13 cellular contexts compared by ENCODE assay signal in the genomic region with DNA sequence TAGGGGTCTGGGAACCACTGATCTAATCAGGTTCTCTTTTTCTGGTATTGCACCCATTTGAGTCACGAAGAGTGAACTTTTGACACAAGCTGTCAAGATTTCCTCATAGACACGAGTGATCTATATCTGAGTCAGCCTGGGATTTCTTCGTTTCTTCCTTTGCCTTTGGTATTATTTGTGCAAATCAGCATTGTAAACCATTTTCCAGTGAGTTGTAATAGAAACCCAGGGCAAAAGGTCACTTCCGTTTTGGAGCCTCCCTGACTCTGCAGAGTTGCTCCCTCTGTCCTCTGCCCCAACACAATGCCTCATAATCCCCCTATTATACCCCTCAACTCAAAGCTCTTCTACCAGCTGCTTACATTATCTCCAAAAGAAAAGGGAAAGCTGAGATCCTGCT.
DNase-seq lines count a peak whose midpoint lies in the region; ATAC-seq and TF ChIP-seq lines count a peak whose summit lies in the region.
"Had no signal": no experiment of that assay in that cellular context is flagged by ENCODE, and none has a peak within 500 bp of the region (broad histone marks: within the 10 kb centered on the region; RNA-seq: fewer than 3 reads in every experiment).

No MANE protein-coding gene starts in this region.

- TF ChIP-seq CTCF in cardiac fibroblast (IDR thresholded peaks at IDR 0.05; ENCODE audit: low read depth, low read length) (no peak), mucosa of descending colon (IDR thresholded peaks at IDR 0.05) (no peak)

- POLR2A ChIA-PET in activated CD8-positive, alpha-beta T cell treated with anti-CD3 and anti-CD28 coated beads, Interleukin-2, amount 10 ng/mL, durations not matched to agents 7 days and 5 days (lab: Charles Lee): no interaction called here

- H3K27ac Mint-ChIP-seq in activated CD8-positive, alpha-beta T cell treated with anti-CD3 and anti-CD28 coated beads, Interleukin-2, amount 10 ng/mL, durations not matched to agents 7 days and 5 days: no peak overlapping the region
- H3K27ac Mint-ChIP-seq: naive B cell; stimulated activated effector memory CD8-positive, alpha-beta T cell treated with anti-CD3 and anti-CD28 coated beads, Interleukin-12 subunit alpha, Interleukin-12 subunit beta, amount 100 ng/mL, for 72 hours had no signal

- H3K4me1 ChIP-seq in mucosa of descending colon (ENCODE audit: low read depth): peaks cover 15% of the 10 kb centered on the region

- H3K4me1 Mint-ChIP-seq in activated CD8-positive, alpha-beta T cell treated with anti-CD3 and anti-CD28 coated beads, Interleukin-2, amount 10 ng/mL, durations not matched to agents 7 days and 5 days (ENCODE audit: low read depth): no peaks in the 10 kb centered on the region
- H3K4me1 Mint-ChIP-seq: naive B cell; stimulated activated effector memory CD8-positive, alpha-beta T cell treated with anti-CD3 and anti-CD28 coated beads, Interleukin-12 subunit alpha, Interleukin-12 subunit beta, amount 100 ng/mL, for 72 hours had no signal

- no peaks in the 10 kb centered on the region for H3K36me3 ChIP-seq in mucosa of descending colon (ENCODE audit: low read depth)

- H3K4me3 ChIP-seq in cardiac fibroblast (replicated peaks in 1 of 2; ENCODE audit: low read depth in 2 of 2, low read length in 2 of 2) (no peak overlapping the region), mucosa of descending colon (no peak overlapping the region)

- no peaks in the 10 kb centered on the region for H3K36me3 Mint-ChIP-seq in activated CD8-positive, alpha-beta T cell treated with anti-CD3 and anti-CD28 coated beads, Interleukin-2, amount 10 ng/mL, durations not matched to agents 7 days and 5 days (ENCODE audit: low read depth)
- H3K36me3 Mint-ChIP-seq: naive B cell; stimulated activated effector memory CD8-positive, alpha-beta T cell treated with anti-CD3 and anti-CD28 coated beads, Interleukin-12 subunit alpha, Interleukin-12 subunit beta, amount 100 ng/mL, for 72 hours had no signal

- H3K9me3 Mint-ChIP-seq in activated CD8-positive, alpha-beta T cell treated with anti-CD3 and anti-CD28 coated beads, Interleukin-2, amount 10 ng/mL, durations not matched to agents 7 days and 5 days (ENCODE audit: insufficient read depth): no peaks in the 10 kb centered on the region

- peak; percentile 57 for ATAC-seq in mucosa of descending colon
- ATAC-seq in activated CD8-positive, alpha-beta T cell treated with anti-CD3 and anti-CD28 coated beads, Interleukin-2, amount 10 ng/mL, durations not matched to agents 7 days and 5 days: no peak
- no peak for ATAC-seq in GM19452 (IDR thresholded peaks at IDR 0.05; ENCODE audit: unreplicated experiment)
- ATAC-seq: stimulated activated effector memory CD8-positive, alpha-beta T cell treated with anti-CD3 and anti-CD28 coated beads, Interleukin-12 subunit alpha, Interleukin-12 subunit beta, amount 100 ng/mL, for 72 hours had no signal

- intact Hi-C loops in mucosa of descending colon (cut with DNase I, micrococcal nuclease): no loop called here

- CTCF ChIA-PET in activated CD8-positive, alpha-beta T cell treated with anti-CD3 and anti-CD28 coated beads, Interleukin-2, amount 10 ng/mL, durations not matched to agents 7 days and 5 days (lab: Charles Lee): no interaction called here

- no peaks in the 10 kb centered on the region for H3K9me3 ChIP-seq in mucosa of descending colon

- DNase-seq in EH (ENCODE audit: low read depth) (peak; percentile 81), NOMO-1 (lab: John Stamatoyannopoulos, UW; ENCODE audit: unreplicated experiment in 2 of 2) (peak; percentile 56 to 84), cardiac fibroblast (ENCODE audit: low read depth in 2 of 2) (peak; percentile 25 to 83), mucosa of descending colon (peak in 1 of 3 donors; percentile 34), NCI-H1048 (lab: John Stamatoyannopoulos, UW) (no peak)
- no peak for DNase-seq in activated CD8-positive, alpha-beta T cell treated with anti-CD3 and anti-CD28 coated beads, Interleukin-2, amount 10 ng/mL, durations not matched to agents 7 days and 5 days
- no peak for DNase-seq in stimulated activated CD4-positive, alpha-beta T cell treated with anti-CD3 and anti-CD28 coated beads, Interleukin-4, amount 100 ng/mL, for 4 hours
- DNase-seq: activated gamma-delta T cell treated with Interleukin-2 at 50 U/mL for 16 hours, naive B cell, NCI-H187, SHP77 treated with DMSO at 0.1 percent for 48 hours had no signal

- H3K4me3 Mint-ChIP-seq in activated CD8-positive, alpha-beta T cell treated with anti-CD3 and anti-CD28 coated beads, Interleukin-2, amount 10 ng/mL, durations not matched to agents 7 days and 5 days: no peak overlapping the region
- H3K4me3 Mint-ChIP-seq: naive B cell; stimulated activated effector memory CD8-positive, alpha-beta T cell treated with anti-CD3 and anti-CD28 coated beads, Interleukin-12 subunit alpha, Interleukin-12 subunit beta, amount 100 ng/mL, for 72 hours had no signal

- H3K27me3 Mint-ChIP-seq in activated CD8-positive, alpha-beta T cell treated with anti-CD3 and anti-CD28 coated beads, Interleukin-2, amount 10 ng/mL, durations not matched to agents 7 days and 5 days (ENCODE audit: low read depth): no peaks in the 10 kb centered on the region

Comparison
In these comparisons a context has a peak if more than half of its experiments do, and no peak if none do; other contexts are left out.
1. DNase-seq: peak in EH (single experiment), NOMO-1 (2 of 2) and cardiac fibroblast (2 of 2); none in activated CD8-positive, alpha-beta T cell treated with anti-CD3 and anti-CD28 coated beads, Interleukin-2, amount 10 ng/mL, durations not matched to agents 7 days and 5 days (single experiment), stimulated activated CD4-positive, alpha-beta T cell treated with anti-CD3 and anti-CD28 coated beads, Interleukin-4, amount 100 ng/mL, for 4 hours (0 of 2) and NCI-H1048 (single experiment).